10 cellular contexts compared by ENCODE assay signal in genomic region chr5:54644226-54644625, GRCh38.
DNase-seq lines count a peak whose midpoint lies in the region; ATAC-seq and TF ChIP-seq lines count a peak whose summit lies in the region.
"Had no signal": no experiment of that assay in that cellular context is flagged by ENCODE, and none has a peak within 500 bp of the region (broad histone marks: within the 10 kb centered on the region; RNA-seq: fewer than 3 reads in every experiment).

No MANE protein-coding gene starts in this region.

- H3K4me3 ChIP-seq in epithelial cell of esophagus (ENCODE audit: low read length): no peak overlapping the region
- no peak overlapping the region for H3K4me3 ChIP-seq in retinal pigment epithelial cell (ENCODE audit: low read length)
- H3K4me3 ChIP-seq in Peyer's patch: no peak overlapping the region
- H3K4me3 ChIP-seq in MM.1S (ENCODE audit: low read length): no peak overlapping the region
- H3K4me3 ChIP-seq in psoas muscle: no peak overlapping the region

- peaks cover 31% of the 10 kb centered on the region for H3F3A ChIP-seq in MM.1S (ENCODE audit: insufficient read depth, low read length)

- H2AFZ ChIP-seq in MM.1S (ENCODE audit: low read length): no peak overlapping the region

- TF ChIP-seq POLR2A in Peyer's patch (IDR thresholded peaks at IDR 0.05): no peak

- H3K27ac ChIP-seq in Peyer's patch (no peak overlapping the region), MM.1S (ENCODE audit: low read length) (no peak overlapping the region), psoas muscle (no peak overlapping the region)

- H3K36me3 ChIP-seq in Peyer's patch (no peaks in the 10 kb centered on the region), MM.1S (replicated peaks; ENCODE audit: insufficient read depth, low read length) (no peaks in the 10 kb centered on the region), psoas muscle (ENCODE audit: insufficient read depth in 1 of 2, low read depth in 1 of 2) (no peaks in the 10 kb centered on the region)

- no peak overlapping the region for H3K4me2 ChIP-seq in MM.1S (ENCODE audit: low read depth, low read length)

- intact Hi-C loops in psoas muscle (cut with DNase I): no loop called here

- H3K9me2 ChIP-seq in MM.1S (replicated peaks; ENCODE audit: insufficient read depth, low read length): no peaks in the 10 kb centered on the region

- peak; percentile 85 for DNase-seq in Daoy (ENCODE audit: low read depth)
- DNase-seq in RKO (ENCODE audit: low spot score): peak; percentile 84
- peak; percentile 96 for DNase-seq in epithelial cell of esophagus (ENCODE audit: low read depth)
- DNase-seq in retinal pigment epithelial cell (ENCODE audit: low read depth): peak; percentile 61
- no peak for DNase-seq in Peyer's patch
- DNase-seq in MM.1S: no peak
- no peak for DNase-seq in psoas muscle
- DNase-seq in GM13976 (ENCODE audit: low spot score): no peak
- DNase-seq: NCI-H2227 treated with DMSO at 0.1 percent for 48 hours; stimulated activated CD4-positive, alpha-beta T cell treated with anti-CD3 and anti-CD28 coated beads, Interleukin-4, amount 100 ng/mL, for 4 hours had no signal

- TF ChIP-seq CTCF in epithelial cell of esophagus (IDR thresholded peaks at IDR 0.05; ENCODE audit: insufficient read depth, low read depth, low read length, missing control alignments) (no peak), retinal pigment epithelial cell (conservative IDR thresholded peaks at IDR 0.05; ENCODE audit: low read depth, low read length) (no peak), Peyer's patch (IDR thresholded peaks at IDR 0.05) (no peak), MM.1S (IDR thresholded peaks at IDR 0.05; ENCODE audit: low read length) (no peak), psoas muscle (IDR thresholded peaks at IDR 0.05) (no peak), GM13976 (IDR thresholded peaks at IDR 0.05; ENCODE audit: borderline replicate concordance, control extremely low read depth, extremely low read depth, insufficient read depth, missing control alignments) (no peak)

- H3K9me3 ChIP-seq in Peyer's patch (no peaks in the 10 kb centered on the region), MM.1S (replicated peaks; ENCODE audit: insufficient read depth, low read length) (no peaks in the 10 kb centered on the region), psoas muscle (no peaks in the 10 kb centered on the region)

- ATAC-seq in psoas muscle: no peak

- in situ Hi-C loops in GM13976 (cut with MboI; ENCODE audit: low sequenced_read_pairs, unreplicated experiment): no loop called here

- H3K27me3 ChIP-seq in Peyer's patch (no peaks in the 10 kb centered on the region), MM.1S (replicated peaks; ENCODE audit: insufficient read depth, low read length) (no peaks in the 10 kb centered on the region), psoas muscle (ENCODE audit: insufficient read depth in 3 of 3, low read length in 2 of 3) (no peaks in the 10 kb centered on the region)

- H3K9ac ChIP-seq in MM.1S (ENCODE audit: low read length): no peak overlapping the region

- 50 to 56% (median 52%) methylated on average over 4 of the region's 4 CpGs for WGBS in psoas muscle, 3 donors

- no peaks in the 10 kb centered on the region for H3K79me2 ChIP-seq in MM.1S (ENCODE audit: low read length)

- H3K4me1 ChIP-seq in Peyer's patch (peaks cover 0 to 22% (median 11%) of the 10 kb centered on the region in 4 donors), MM.1S (ENCODE audit: low read length) (peaks cover 39% of the 10 kb centered on the region), psoas muscle (peaks cover 7% of the 10 kb centered on the region)

- H4K20me1 ChIP-seq in MM.1S (ENCODE audit: insufficient read depth, low read length): no peaks in the 10 kb centered on the region

Comparison
In these comparisons a context has a peak if more than half of its experiments do, and no peak if none do; other contexts are left out.
1. DNase-seq: peak in Daoy (single experiment), RKO (single experiment), epithelial cell of esophagus (single experiment) and retinal pigment epithelial cell (single experiment); none in Peyer's patch (0 of 3), MM.1S (single experiment), psoas muscle (0 of 2) and GM13976 (single experiment).